9 cellular contexts compared by ENCODE assay signal in the genomic region with DNA sequence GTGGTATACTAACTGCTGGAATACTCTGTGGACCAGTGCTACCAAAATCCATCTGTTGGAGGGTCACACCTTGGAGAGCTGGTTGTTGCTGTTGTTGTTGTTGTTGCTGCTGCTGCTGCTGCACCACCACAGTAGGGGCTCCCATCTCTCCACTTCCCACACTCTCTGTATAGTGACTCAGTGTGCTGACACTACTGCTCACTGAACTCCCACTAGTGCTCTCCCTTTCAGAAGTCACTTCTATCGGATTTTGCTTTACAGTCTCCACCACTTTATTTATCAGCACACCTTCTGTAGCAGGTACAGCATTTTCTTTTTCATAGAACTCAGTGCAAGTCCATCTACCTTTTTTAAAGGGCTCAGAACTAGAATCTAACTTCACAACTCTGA. TPM values are rescaled to one million over a fixed set of nuclear protein-coding genes. Genes with fewer than 3 reads are reported as not detected.
DNase-seq lines count a peak whose midpoint lies in the region; ATAC-seq and TF ChIP-seq lines count a peak whose summit lies in the region.
"Had no signal": no experiment of that assay in that cellular context is flagged by ENCODE, and none has a peak within 500 bp of the region (broad histone marks: within the 10 kb centered on the region; RNA-seq: fewer than 3 reads in every experiment).

No MANE protein-coding gene starts in this region.

- H3K36me3 ChIP-seq in DOHH2 (ENCODE audit: control insufficient read depth, low read length) (peaks cover 26% of the 10 kb centered on the region), mucosa of descending colon (ENCODE audit: low read depth) (no peaks in the 10 kb centered on the region)

- H3K9me3 ChIP-seq in DOHH2 (ENCODE audit: control insufficient read depth, insufficient read depth, low read length) (no peaks in the 10 kb centered on the region), mucosa of descending colon (no peaks in the 10 kb centered on the region)

- peaks cover 43% of the 10 kb centered on the region for H3K79me2 ChIP-seq in DOHH2 (ENCODE audit: control insufficient read depth, low read length)

- DNase-seq in fibroblast of pulmonary artery (ENCODE audit: low read depth) (no peak), retinal pigment epithelial cell (ENCODE audit: low read depth) (no peak), RPMI8226 (no peak), mucosa of descending colon (no peak), NOMO-1 (lab: John Stamatoyannopoulos, UW; ENCODE audit: unreplicated experiment in 2 of 2) (no peak)
- DNase-seq: NCI-H524 treated with DMSO at 0.1 percent for 48 hours; stimulated activated CD4-positive, alpha-beta T cell treated with anti-CD3 and anti-CD28 coated beads, Interleukin-1b, Interleukin-23, amount 100 ng/mL, for 48 hours had no signal

- no peaks in the 10 kb centered on the region for H4K20me1 ChIP-seq in DOHH2 (ENCODE audit: control insufficient read depth, insufficient read depth, low read depth, low read length)

- H3K4me3 ChIP-seq in DOHH2 (ENCODE audit: low read length) (no peak overlapping the region), fibroblast of pulmonary artery (replicated peaks; ENCODE audit: low read depth, low read length) (peak overlapping the region; percentile 86), retinal pigment epithelial cell (ENCODE audit: low read length) (peak overlapping the region; percentile 90), mucosa of descending colon (no peak overlapping the region)

- H3K9me2 ChIP-seq in DOHH2 (replicated peaks; ENCODE audit: control insufficient read depth, low read length) = no peaks in the 10 kb centered on the region

- H3K27ac ChIP-seq in DOHH2 (ENCODE audit: low read depth, low read length) = no peak overlapping the region

- H3K4me2 ChIP-seq in DOHH2 (ENCODE audit: low read length) = peak overlapping the region; percentile 81

- peak; percentile 3 for TF ChIP-seq CTCF in DOHH2 (IDR thresholded peaks at IDR 0.05; ENCODE audit: low read depth, low read length, poor library complexity, severe bottlenecking)
- no peak for TF ChIP-seq CTCF in fibroblast of pulmonary artery (IDR thresholded peaks at IDR 0.05; ENCODE audit: low read length, missing control alignments)
- TF ChIP-seq CTCF in retinal pigment epithelial cell (conservative IDR thresholded peaks at IDR 0.05; ENCODE audit: low read depth, low read length) = no peak
- no peak for TF ChIP-seq CTCF in mucosa of descending colon (IDR thresholded peaks at IDR 0.05)

- H3K27me3 ChIP-seq in DOHH2 (ENCODE audit: control insufficient read depth, low read length) = no peaks in the 10 kb centered on the region

- ATAC-seq in SK-N-SH treated with all-trans-retinoic acid at 6 μM for 48 hours (peak; percentile 3), mucosa of descending colon (no peak)

- H3F3A ChIP-seq in DOHH2 (ENCODE audit: control insufficient read depth, insufficient read depth) = no peaks in the 10 kb centered on the region

- intact Hi-C loops in mucosa of descending colon (cut with DNase I, micrococcal nuclease) = no loop called here

- peaks cover 54% of the 10 kb centered on the region for H3K4me1 ChIP-seq in DOHH2 (ENCODE audit: control insufficient read depth, low read length)
- H3K4me1 ChIP-seq in mucosa of descending colon (ENCODE audit: low read depth) = peaks cover 29% of the 10 kb centered on the region

TF ChIP-seq in SK-N-SH treated with all-trans-retinoic acid at 6 μM for 48 hours, 23 proteins besides CTCF, POLR2A, EP300 and RAD21:
- TF ChIP-seq ESRRG (CRISPR knock-in tag; IDR thresholded peaks at IDR 0.05) (no peak), ZFP3 (CRISPR knock-in tag; IDR thresholded peaks at IDR 0.05) (no peak), ZNF70 (CRISPR knock-in tag; IDR thresholded peaks at IDR 0.05) (no peak), ARNTL (CRISPR knock-in tag; IDR thresholded peaks at IDR 0.05; ENCODE audit: borderline replicate concordance, low read depth) (no peak), SNAI2 (CRISPR knock-in tag; IDR thresholded peaks at IDR 0.05) (no peak), ZNF8 (CRISPR knock-in tag; IDR thresholded peaks at IDR 0.05) (no peak), CSDC2 (CRISPR knock-in tag; IDR thresholded peaks at IDR 0.05) (no peak), BACH2 (CRISPR knock-in tag; IDR thresholded peaks at IDR 0.05; ENCODE audit: borderline replicate concordance) (no peak), PPARA (CRISPR knock-in tag; IDR thresholded peaks at IDR 0.05; ENCODE audit: borderline replicate concordance) (no peak), OSR1 (CRISPR knock-in tag; IDR thresholded peaks at IDR 0.05) (no peak)
- TF ChIP-seq, protein P1, sequence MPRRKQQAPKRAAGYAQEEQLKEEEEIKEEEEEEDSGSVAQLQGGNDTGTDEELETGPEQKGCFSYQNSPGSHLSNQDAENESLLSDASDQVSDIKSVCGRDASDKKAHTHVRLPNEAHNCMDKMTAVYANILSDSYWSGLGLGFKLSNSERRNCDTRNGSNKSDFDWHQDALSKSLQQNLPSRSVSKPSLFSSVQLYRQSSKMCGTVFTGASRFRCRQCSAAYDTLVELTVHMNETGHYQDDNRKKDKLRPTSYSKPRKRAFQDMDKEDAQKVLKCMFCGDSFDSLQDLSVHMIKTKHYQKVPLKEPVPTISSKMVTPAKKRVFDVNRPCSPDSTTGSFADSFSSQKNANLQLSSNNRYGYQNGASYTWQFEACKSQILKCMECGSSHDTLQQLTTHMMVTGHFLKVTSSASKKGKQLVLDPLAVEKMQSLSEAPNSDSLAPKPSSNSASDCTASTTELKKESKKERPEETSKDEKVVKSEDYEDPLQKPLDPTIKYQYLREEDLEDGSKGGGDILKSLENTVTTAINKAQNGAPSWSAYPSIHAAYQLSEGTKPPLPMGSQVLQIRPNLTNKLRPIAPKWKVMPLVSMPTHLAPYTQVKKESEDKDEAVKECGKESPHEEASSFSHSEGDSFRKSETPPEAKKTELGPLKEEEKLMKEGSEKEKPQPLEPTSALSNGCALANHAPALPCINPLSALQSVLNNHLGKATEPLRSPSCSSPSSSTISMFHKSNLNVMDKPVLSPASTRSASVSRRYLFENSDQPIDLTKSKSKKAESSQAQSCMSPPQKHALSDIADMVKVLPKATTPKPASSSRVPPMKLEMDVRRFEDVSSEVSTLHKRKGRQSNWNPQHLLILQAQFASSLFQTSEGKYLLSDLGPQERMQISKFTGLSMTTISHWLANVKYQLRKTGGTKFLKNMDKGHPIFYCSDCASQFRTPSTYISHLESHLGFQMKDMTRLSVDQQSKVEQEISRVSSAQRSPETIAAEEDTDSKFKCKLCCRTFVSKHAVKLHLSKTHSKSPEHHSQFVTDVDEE (CRISPR knock-in tag; IDR thresholded peaks at IDR 0.05) = no peak
- TF ChIP-seq, protein P2, sequence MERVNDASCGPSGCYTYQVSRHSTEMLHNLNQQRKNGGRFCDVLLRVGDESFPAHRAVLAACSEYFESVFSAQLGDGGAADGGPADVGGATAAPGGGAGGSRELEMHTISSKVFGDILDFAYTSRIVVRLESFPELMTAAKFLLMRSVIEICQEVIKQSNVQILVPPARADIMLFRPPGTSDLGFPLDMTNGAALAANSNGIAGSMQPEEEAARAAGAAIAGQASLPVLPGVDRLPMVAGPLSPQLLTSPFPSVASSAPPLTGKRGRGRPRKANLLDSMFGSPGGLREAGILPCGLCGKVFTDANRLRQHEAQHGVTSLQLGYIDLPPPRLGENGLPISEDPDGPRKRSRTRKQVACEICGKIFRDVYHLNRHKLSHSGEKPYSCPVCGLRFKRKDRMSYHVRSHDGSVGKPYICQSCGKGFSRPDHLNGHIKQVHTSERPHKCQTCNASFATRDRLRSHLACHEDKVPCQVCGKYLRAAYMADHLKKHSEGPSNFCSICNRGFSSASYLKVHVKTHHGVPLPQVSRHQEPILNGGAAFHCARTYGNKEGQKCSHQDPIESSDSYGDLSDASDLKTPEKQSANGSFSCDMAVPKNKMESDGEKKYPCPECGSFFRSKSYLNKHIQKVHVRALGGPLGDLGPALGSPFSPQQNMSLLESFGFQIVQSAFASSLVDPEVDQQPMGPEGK (CRISPR knock-in tag; IDR thresholded peaks at IDR 0.05; ENCODE audit: borderline replicate concordance) = no peak
- TF ChIP-seq, protein P3, sequence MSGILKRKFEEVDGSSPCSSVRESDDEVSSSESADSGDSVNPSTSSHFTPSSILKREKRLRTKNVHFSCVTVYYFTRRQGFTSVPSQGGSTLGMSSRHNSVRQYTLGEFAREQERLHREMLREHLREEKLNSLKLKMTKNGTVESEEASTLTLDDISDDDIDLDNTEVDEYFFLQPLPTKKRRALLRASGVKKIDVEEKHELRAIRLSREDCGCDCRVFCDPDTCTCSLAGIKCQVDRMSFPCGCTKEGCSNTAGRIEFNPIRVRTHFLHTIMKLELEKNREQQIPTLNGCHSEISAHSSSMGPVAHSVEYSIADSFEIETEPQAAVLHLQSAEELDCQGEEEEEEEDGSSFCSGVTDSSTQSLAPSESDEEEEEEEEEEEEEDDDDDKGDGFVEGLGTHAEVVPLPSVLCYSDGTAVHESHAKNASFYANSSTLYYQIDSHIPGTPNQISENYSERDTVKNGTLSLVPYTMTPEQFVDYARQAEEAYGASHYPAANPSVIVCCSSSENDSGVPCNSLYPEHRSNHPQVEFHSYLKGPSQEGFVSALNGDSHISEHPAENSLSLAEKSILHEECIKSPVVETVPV (CRISPR knock-in tag; IDR thresholded peaks at IDR 0.05) = no peak
- TF ChIP-seq, protein P4, sequence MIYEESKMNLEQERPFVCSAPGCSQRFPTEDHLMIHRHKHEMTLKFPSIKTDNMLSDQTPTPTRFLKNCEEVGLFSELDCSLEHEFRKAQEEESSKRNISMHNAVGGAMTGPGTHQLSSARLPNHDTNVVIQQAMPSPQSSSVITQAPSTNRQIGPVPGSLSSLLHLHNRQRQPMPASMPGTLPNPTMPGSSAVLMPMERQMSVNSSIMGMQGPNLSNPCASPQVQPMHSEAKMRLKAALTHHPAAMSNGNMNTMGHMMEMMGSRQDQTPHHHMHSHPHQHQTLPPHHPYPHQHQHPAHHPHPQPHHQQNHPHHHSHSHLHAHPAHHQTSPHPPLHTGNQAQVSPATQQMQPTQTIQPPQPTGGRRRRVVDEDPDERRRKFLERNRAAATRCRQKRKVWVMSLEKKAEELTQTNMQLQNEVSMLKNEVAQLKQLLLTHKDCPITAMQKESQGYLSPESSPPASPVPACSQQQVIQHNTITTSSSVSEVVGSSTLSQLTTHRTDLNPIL (CRISPR knock-in tag; IDR thresholded peaks at IDR 0.05; ENCODE audit: low read depth) = no peak

RNA-seq across cellular contexts. Expression of a gene that starts 1.7 kb away (rescaled TPM):
- total RNA-seq in mucosa of descending colon = 100 to 1,000 TPM; 249 to 299 (median 260) TPM

Comparison
In these comparisons a context has a peak if more than half of its experiments do, and no peak if none do; other contexts are left out.
1. H3K4me3 ChIP-seq: peak in fibroblast of pulmonary artery (single experiment) and retinal pigment epithelial cell (single experiment); none in DOHH2 (single experiment) and mucosa of descending colon (single experiment).